1 cellular context compared by ENCODE assay signal in genomic region chr17:55304171-55304859, GRCh38.
TF ChIP-seq lines count a peak whose summit lies in the region.

No MANE protein-coding gene starts in this region.

TF ChIP-seq in HepG2, 621 proteins besides CTCF, POLR2A, EP300 and RAD21 (continued from another document and continues in another):
- TF ChIP-seq, protein P1, sequence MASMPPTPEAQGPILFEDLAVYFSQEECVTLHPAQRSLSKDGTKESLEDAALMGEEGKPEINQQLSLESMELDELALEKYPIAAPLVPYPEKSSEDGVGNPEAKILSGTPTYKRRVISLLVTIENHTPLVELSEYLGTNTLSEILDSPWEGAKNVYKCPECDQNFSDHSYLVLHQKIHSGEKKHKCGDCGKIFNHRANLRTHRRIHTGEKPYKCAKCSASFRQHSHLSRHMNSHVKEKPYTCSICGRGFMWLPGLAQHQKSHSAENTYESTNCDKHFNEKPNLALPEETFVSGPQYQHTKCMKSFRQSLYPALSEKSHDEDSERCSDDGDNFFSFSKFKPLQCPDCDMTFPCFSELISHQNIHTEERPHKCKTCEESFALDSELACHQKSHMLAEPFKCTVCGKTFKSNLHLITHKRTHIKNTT (CRISPR knock-in tag; IDR thresholded peaks at IDR 0.05): no peak
- TF ChIP-seq TGIF2 (CRISPR knock-in tag; IDR thresholded peaks at IDR 0.05) (no peak), ZNF296 (CRISPR knock-in tag; conservative IDR thresholded peaks at IDR 0.05) (no peak), ZHX2 (IDR thresholded peaks at IDR 0.05; ENCODE audit: low read depth) (no peak), ZHX2 (CRISPR knock-in tag; IDR thresholded peaks at IDR 0.05; ENCODE audit: borderline replicate concordance) (no peak), ZBTB2 (CRISPR knock-in tag; IDR thresholded peaks at IDR 0.05; ENCODE audit: low read depth) (no peak), JARID2 (CRISPR knock-in tag; IDR thresholded peaks at IDR 0.05; ENCODE audit: insufficient replicate concordance) (no peak), ETS1 (CRISPR knock-in tag; IDR thresholded peaks at IDR 0.05) (no peak), SMARCC2 (IDR thresholded peaks at IDR 0.05) (no peak), JUNB (CRISPR knock-in tag; IDR thresholded peaks at IDR 0.05; ENCODE audit: borderline replicate concordance) (no peak), ZMYM3 (CRISPR knock-in tag; IDR thresholded peaks at IDR 0.05) (no peak), ARNT (IDR thresholded peaks at IDR 0.05) (no peak), RAD51 (IDR thresholded peaks at IDR 0.05; ENCODE audit: borderline replicate concordance) (no peak), TFAP4 (IDR thresholded peaks at IDR 0.05; ENCODE audit: borderline replicate concordance, low read depth) (no peak), ATAD3A (CRISPR knock-in tag; IDR thresholded peaks at IDR 0.05) (no peak), ZNF691 (CRISPR knock-in tag; IDR thresholded peaks at IDR 0.05; ENCODE audit: borderline replicate concordance, low read depth) (0 out of 2 replicates have a peak, but pooled peaks have one; percentile 11), ZNF572 (CRISPR knock-in tag; IDR thresholded peaks at IDR 0.05) (no peak), BCLAF1 (IDR thresholded peaks at IDR 0.05) (no peak), ZFP1 (CRISPR knock-in tag; IDR thresholded peaks at IDR 0.05) (no peak), ZNF792 (CRISPR knock-in tag; IDR thresholded peaks at IDR 0.05) (no peak), CHD2 (IDR thresholded peaks at IDR 0.05; ENCODE audit: low read depth, low read length) (no peak), SRSF1 (optimal IDR thresholded peaks at IDR 0.05; ENCODE audit: low read depth, low read length) (no peak), ZNF607 (CRISPR knock-in tag; IDR thresholded peaks at IDR 0.05; ENCODE audit: borderline replicate concordance) (no peak), ZNF337 (CRISPR knock-in tag; IDR thresholded peaks at IDR 0.05; ENCODE audit: borderline replicate concordance, low read depth) (peak; percentile 19; the same call in 1 of the 2 replicates), DBP (CRISPR knock-in tag; IDR thresholded peaks at IDR 0.05; ENCODE audit: not compliant biosample characterization) (no peak), MAZ (IDR thresholded peaks at IDR 0.05; ENCODE audit: borderline replicate concordance, low read depth, low read length) (no peak), MAZ (CRISPR knock-in tag; IDR thresholded peaks at IDR 0.05; ENCODE audit: low read depth) (peak; percentile 32; the same call in 1 of the 2 replicates), ZNF280B (CRISPR knock-in tag; IDR thresholded peaks at IDR 0.05; ENCODE audit: borderline replicate concordance) (no peak), LCORL (IDR thresholded peaks at IDR 0.05) (no peak), LCORL (CRISPR knock-in tag; IDR thresholded peaks at IDR 0.05) (no peak), STAT5B (CRISPR knock-in tag; IDR thresholded peaks at IDR 0.05) (no peak), ZNF558 (CRISPR knock-in tag; IDR thresholded peaks at IDR 0.05; ENCODE audit: borderline replicate concordance) (no peak), ZNF614 (CRISPR knock-in tag; IDR thresholded peaks at IDR 0.05; ENCODE audit: borderline replicate concordance) (no peak), KDM4B (CRISPR knock-in tag; IDR thresholded peaks at IDR 0.05) (no peak), ELF3 (CRISPR knock-in tag; IDR thresholded peaks at IDR 0.05) (no peak), ZBTB38 (CRISPR knock-in tag; IDR thresholded peaks at IDR 0.05) (no peak), ZNF260 (CRISPR knock-in tag; IDR thresholded peaks at IDR 0.05; ENCODE audit: borderline replicate concordance, low read depth) (no peak), HNRNPK (IDR thresholded peaks at IDR 0.05; ENCODE audit: low read depth, low read length, poor library complexity, severe bottlenecking) (no peak), CENPT (CRISPR knock-in tag; IDR thresholded peaks at IDR 0.05; ENCODE audit: low read depth) (no peak), ZNF282 (IDR thresholded peaks at IDR 0.05; ENCODE audit: partially characterized antibody) (no peak), SNRNP70 (IDR thresholded peaks at IDR 0.05; ENCODE audit: low read depth, low read length) (no peak), MIXL1 (CRISPR knock-in tag; IDR thresholded peaks at IDR 0.05) (no peak), HNF4G (IDR thresholded peaks at IDR 0.05; ENCODE audit: borderline replicate concordance, low read depth, low read length) (no peak), HNF4G (CRISPR knock-in tag; IDR thresholded peaks at IDR 0.05; ENCODE audit: borderline replicate concordance, low read depth) (no peak), ATRX (CRISPR knock-in tag; IDR thresholded peaks at IDR 0.05; ENCODE audit: borderline replicate concordance) (no peak)
- TF ChIP-seq, protein P2, sequence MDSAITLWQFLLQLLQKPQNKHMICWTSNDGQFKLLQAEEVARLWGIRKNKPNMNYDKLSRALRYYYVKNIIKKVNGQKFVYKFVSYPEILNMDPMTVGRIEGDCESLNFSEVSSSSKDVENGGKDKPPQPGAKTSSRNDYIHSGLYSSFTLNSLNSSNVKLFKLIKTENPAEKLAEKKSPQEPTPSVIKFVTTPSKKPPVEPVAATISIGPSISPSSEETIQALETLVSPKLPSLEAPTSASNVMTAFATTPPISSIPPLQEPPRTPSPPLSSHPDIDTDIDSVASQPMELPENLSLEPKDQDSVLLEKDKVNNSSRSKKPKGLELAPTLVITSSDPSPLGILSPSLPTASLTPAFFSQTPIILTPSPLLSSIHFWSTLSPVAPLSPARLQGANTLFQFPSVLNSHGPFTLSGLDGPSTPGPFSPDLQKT (CRISPR knock-in tag; IDR thresholded peaks at IDR 0.05; ENCODE audit: borderline replicate concordance): no peak
- TF ChIP-seq, protein P3, sequence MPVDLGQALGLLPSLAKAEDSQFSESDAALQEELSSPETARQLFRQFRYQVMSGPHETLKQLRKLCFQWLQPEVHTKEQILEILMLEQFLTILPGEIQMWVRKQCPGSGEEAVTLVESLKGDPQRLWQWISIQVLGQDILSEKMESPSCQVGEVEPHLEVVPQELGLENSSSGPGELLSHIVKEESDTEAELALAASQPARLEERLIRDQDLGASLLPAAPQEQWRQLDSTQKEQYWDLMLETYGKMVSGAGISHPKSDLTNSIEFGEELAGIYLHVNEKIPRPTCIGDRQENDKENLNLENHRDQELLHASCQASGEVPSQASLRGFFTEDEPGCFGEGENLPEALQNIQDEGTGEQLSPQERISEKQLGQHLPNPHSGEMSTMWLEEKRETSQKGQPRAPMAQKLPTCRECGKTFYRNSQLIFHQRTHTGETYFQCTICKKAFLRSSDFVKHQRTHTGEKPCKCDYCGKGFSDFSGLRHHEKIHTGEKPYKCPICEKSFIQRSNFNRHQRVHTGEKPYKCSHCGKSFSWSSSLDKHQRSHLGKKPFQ (CRISPR knock-in tag; IDR thresholded peaks at IDR 0.05; ENCODE audit: insufficient replicate concordance): no peak
